8 cellular contexts compared by ENCODE assay signal in the genomic region with DNA sequence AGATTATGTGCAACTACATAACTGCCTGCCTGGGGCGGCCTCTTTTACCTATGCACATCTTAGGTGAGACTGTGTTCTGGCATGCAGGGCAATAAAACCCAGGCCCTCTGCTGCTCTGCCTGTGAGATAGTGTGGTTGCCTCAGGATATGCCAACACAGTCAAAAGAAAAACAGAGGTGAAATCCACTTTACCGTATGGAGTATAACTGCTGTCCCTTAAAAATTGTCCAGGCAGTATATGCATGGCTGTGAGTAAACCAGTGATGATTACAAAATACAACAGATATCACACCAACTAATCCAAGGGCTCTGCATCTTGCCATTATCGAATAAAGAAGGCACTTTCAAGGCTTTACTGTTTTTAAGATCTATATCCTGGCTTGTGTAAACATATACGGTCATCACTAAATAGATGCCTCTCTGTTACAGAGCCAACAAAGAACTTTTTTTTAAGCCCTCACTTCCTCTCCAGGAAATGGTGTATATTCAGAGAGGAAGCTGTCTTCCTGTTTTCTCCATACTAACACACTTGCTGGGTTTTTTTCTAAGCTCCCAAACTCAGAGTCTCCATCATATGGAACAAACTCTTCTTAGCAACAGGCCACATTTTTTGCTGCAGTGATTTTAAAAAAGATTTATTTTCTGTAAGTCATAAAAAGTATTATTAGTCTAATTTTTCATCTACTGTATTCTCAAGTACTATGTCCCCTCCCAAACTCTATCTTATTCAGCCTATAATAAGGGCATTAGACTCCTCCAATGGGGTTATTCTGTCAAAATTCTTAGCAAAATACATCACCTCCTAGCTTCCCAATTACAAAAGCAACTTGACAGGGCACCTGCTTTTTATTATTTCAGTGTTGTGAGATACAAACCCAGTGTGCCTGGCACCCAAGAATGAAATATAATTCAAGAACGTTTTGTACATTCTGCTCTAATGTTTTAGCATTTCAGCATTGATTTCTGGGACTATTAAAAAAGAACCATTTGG.
DNase-seq lines count a peak whose midpoint lies in the region; ATAC-seq and TF ChIP-seq lines count a peak whose summit lies in the region.

No MANE protein-coding gene starts in this region.

- ATAC-seq in activated T-helper 17 cell treated with anti-CD3 and anti-CD28 coated beads, Interleukin-2, amount 50 U/mL, for 72 hours (replicated peaks), result no peak
- ATAC-seq in memory B cell (ENCODE audit: low read depth), result peak; percentile 77
- ATAC-seq in GM21786 (IDR thresholded peaks at IDR 0.05; ENCODE audit: unreplicated experiment), result no peak

- H3K27me3 Mint-ChIP-seq in activated T-helper 17 cell treated with anti-CD3 and anti-CD28 coated beads, Interleukin-2, amount 50 U/mL, for 72 hours, result no peaks in the 10 kb centered on the region
- no peaks in the 10 kb centered on the region for H3K27me3 Mint-ChIP-seq in memory B cell

- no peak for TF ChIP-seq CTCF in C4-2B (conservative IDR thresholded peaks at IDR 0.05)

- peak; percentile 91 for DNase-seq in HT-29 (ENCODE audit: low spot score)
- DNase-seq in memory B cell (ENCODE audit: low spot score in 2 of 2), result no peak
- no peak for DNase-seq in NCI-H187 (lab: John Stamatoyannopoulos, UW)
- no peak for DNase-seq in NCI-H2081 (lab: John Stamatoyannopoulos, UW)
- DNase-seq in stimulated activated CD4-positive, alpha-beta T cell treated with anti-CD3 and anti-CD28 coated beads, Interleukin-2, amount 100 ng/mL, for 48 hours, result no peak

- peaks cover 4% of the 10 kb centered on the region for H3K36me3 Mint-ChIP-seq in activated T-helper 17 cell treated with anti-CD3 and anti-CD28 coated beads, Interleukin-2, amount 50 U/mL, for 72 hours (ENCODE audit: low read depth)
- H3K36me3 Mint-ChIP-seq in memory B cell, result peaks cover 4% of the 10 kb centered on the region

- H3K27ac ChIP-seq in C4-2B, result peak overlapping the region; percentile 45; the same call in 1 of the 2 replicates

- no peaks in the 10 kb centered on the region for H3K9me3 Mint-ChIP-seq in activated T-helper 17 cell treated with anti-CD3 and anti-CD28 coated beads, Interleukin-2, amount 50 U/mL, for 72 hours
- no peaks in the 10 kb centered on the region for H3K9me3 Mint-ChIP-seq in memory B cell

- peak overlapping the region; percentile 86 for H3K27ac Mint-ChIP-seq in activated T-helper 17 cell treated with anti-CD3 and anti-CD28 coated beads, Interleukin-2, amount 50 U/mL, for 72 hours
- H3K27ac Mint-ChIP-seq in memory B cell, result peak overlapping the region; percentile 72

- peak overlapping the region; percentile 67 for H3K4me3 Mint-ChIP-seq in activated T-helper 17 cell treated with anti-CD3 and anti-CD28 coated beads, Interleukin-2, amount 50 U/mL, for 72 hours
- H3K4me3 Mint-ChIP-seq in memory B cell, result peak overlapping the region; percentile 59

- peaks cover 51% of the 10 kb centered on the region for H3K4me1 Mint-ChIP-seq in activated T-helper 17 cell treated with anti-CD3 and anti-CD28 coated beads, Interleukin-2, amount 50 U/mL, for 72 hours
- H3K4me1 Mint-ChIP-seq in memory B cell, result peaks cover 47% of the 10 kb centered on the region
